ENCODE assay signal across 18 cellular contexts in the genomic region with DNA sequence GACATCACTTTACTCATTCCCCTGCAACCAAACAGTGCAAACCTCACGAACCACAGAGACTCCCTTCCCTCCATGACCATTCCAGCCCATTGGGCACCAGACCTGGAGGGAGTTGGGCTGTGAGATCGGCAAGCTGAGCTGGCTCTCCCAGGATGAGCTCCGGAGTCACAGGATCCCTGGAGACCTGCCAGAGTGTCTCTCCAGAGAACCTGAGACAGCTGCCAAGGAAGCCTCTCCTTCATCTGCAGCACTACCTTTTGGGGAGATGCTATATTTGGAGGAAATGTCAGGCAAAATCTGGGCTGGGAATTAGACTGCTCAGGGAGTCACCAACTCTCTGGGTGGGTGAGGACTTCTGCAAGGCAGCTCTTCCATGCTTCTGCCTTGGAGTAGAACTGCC.
DNase-seq lines count a peak whose midpoint lies in the region; ATAC-seq and TF ChIP-seq lines count a peak whose summit lies in the region.
"Had no signal": no experiment of that assay in that cellular context is flagged by ENCODE, and none has a peak within 500 bp of the region (broad histone marks: within the 10 kb centered on the region; RNA-seq: fewer than 3 reads in every experiment).

No MANE protein-coding gene starts in this region.

- no peak for TF ChIP-seq CTCF in right atrium auricular region (IDR thresholded peaks at IDR 0.05)
- no peak for TF ChIP-seq CTCF in nephron progenitor cell (IDR thresholded peaks at IDR 0.05)
- no peak for TF ChIP-seq CTCF in tibial nerve (IDR thresholded peaks at IDR 0.05)
- TF ChIP-seq CTCF in GM20000 (IDR thresholded peaks at IDR 0.05; ENCODE audit: extremely low read depth, missing control alignments) = no peak

- peaks cover 10% of the 10 kb centered on the region for H3K27me3 Mint-ChIP-seq in nephron progenitor cell (ENCODE audit: low read depth, poor library complexity)

- no peak for TF ChIP-seq EP300 in tibial nerve (IDR thresholded peaks at IDR 0.05)

- H3K27me3 ChIP-seq in right atrium auricular region (no peaks in the 10 kb centered on the region), tibial nerve (no peaks in the 10 kb centered on the region)
- H3K27me3 ChIP-seq: BLaER1 had no signal

- no peaks in the 10 kb centered on the region for H3K36me3 ChIP-seq in right atrium auricular region
- no peaks in the 10 kb centered on the region for H3K36me3 ChIP-seq in tibial nerve
- H3K36me3 ChIP-seq: BLaER1 had no signal

- H3K9me3 ChIP-seq in right atrium auricular region = no peaks in the 10 kb centered on the region
- H3K9me3 ChIP-seq in tibial nerve = no peaks in the 10 kb centered on the region
- H3K9me3 ChIP-seq: BLaER1 had no signal

- no peak overlapping the region for H3K4me3 ChIP-seq in right atrium auricular region
- H3K4me3 ChIP-seq in tibial nerve = no peak overlapping the region
- H3K4me3 ChIP-seq: BLaER1, GM23248 had no signal

- TF ChIP-seq POLR2A in tibial nerve (IDR thresholded peaks at IDR 0.05) = no peak

- peaks cover 14% of the 10 kb centered on the region for H3K4me1 Mint-ChIP-seq in nephron progenitor cell
- no peaks in the 10 kb centered on the region for H3K4me1 Mint-ChIP-seq in stimulated activated effector memory CD8-positive, alpha-beta T cell treated with anti-CD3 and anti-CD28 coated beads, Interleukin-12 subunit alpha, Interleukin-12 subunit beta, amount 100 ng/mL, for 72 hours
- H3K4me1 Mint-ChIP-seq: CD8-positive, alpha-beta memory T cell had no signal

- H3K4me1 ChIP-seq in right atrium auricular region (no peaks in the 10 kb centered on the region), tibial nerve (peaks cover 0 to 4% (median 0%) of the 10 kb centered on the region in 4 donors)
- H3K4me1 ChIP-seq: BLaER1 had no signal

- peak; percentile 7 for DNase-seq in NCI-H2029 (lab: John Stamatoyannopoulos, UW)
- DNase-seq in NCI-H2029 treated with DMSO at 0.1 percent for 48 hours (lab: John Stamatoyannopoulos, UW) = no peak
- no peak for DNase-seq in left ventricle myocardium superior
- DNase-seq in right atrium auricular region (ENCODE audit: low spot score) = no peak
- no peak for DNase-seq in nephron progenitor cell
- DNase-seq in stimulated activated effector memory CD8-positive, alpha-beta T cell treated with anti-CD3 and anti-CD28 coated beads, Interleukin-12 subunit alpha, Interleukin-12 subunit beta, amount 100 ng/mL, for 72 hours (ENCODE audit: low spot score in 2 of 2) = no peak
- no peak for DNase-seq in tibial nerve (ENCODE audit: low spot score in 2 of 2)
- DNase-seq in GM20000 (ENCODE audit: low spot score) = no peak
- DNase-seq: 8988T; AML-193; Calu3; CD8-positive, alpha-beta memory T cell; DMS153; DND-41; GM23248 had no signal

- H3K27ac ChIP-seq in right atrium auricular region (peak overlapping the region in 1 of 2 donors; percentile 52), tibial nerve (no peak overlapping the region)
- H3K27ac ChIP-seq: BLaER1, GM23248, HL-60 had no signal

- H3K27ac Mint-ChIP-seq in nephron progenitor cell = peak overlapping the region; percentile 13
- H3K27ac Mint-ChIP-seq in stimulated activated effector memory CD8-positive, alpha-beta T cell treated with anti-CD3 and anti-CD28 coated beads, Interleukin-12 subunit alpha, Interleukin-12 subunit beta, amount 100 ng/mL, for 72 hours = no peak overlapping the region
- H3K27ac Mint-ChIP-seq: CD8-positive, alpha-beta memory T cell had no signal

- peaks cover 8% of the 10 kb centered on the region for H3K36me3 Mint-ChIP-seq in nephron progenitor cell (ENCODE audit: low read depth)
- no peaks in the 10 kb centered on the region for H3K36me3 Mint-ChIP-seq in stimulated activated effector memory CD8-positive, alpha-beta T cell treated with anti-CD3 and anti-CD28 coated beads, Interleukin-12 subunit alpha, Interleukin-12 subunit beta, amount 100 ng/mL, for 72 hours
- H3K36me3 Mint-ChIP-seq: CD8-positive, alpha-beta memory T cell had no signal

- H3K4me3 Mint-ChIP-seq in nephron progenitor cell = no peak overlapping the region
- H3K4me3 Mint-ChIP-seq in stimulated activated effector memory CD8-positive, alpha-beta T cell treated with anti-CD3 and anti-CD28 coated beads, Interleukin-12 subunit alpha, Interleukin-12 subunit beta, amount 100 ng/mL, for 72 hours = no peak overlapping the region
- H3K4me3 Mint-ChIP-seq: CD8-positive, alpha-beta memory T cell had no signal

- 70 to 78% methylated on average over 3 of the region's 3 CpGs for WGBS in tibial nerve, 2 donors

- intact Hi-C loops in left ventricle myocardium superior (cut with micrococcal nuclease) = no loop called here

- peak; percentile 72 for ATAC-seq in left ventricle myocardium superior
- ATAC-seq in stimulated activated effector memory CD8-positive, alpha-beta T cell treated with anti-CD3 and anti-CD28 coated beads, Interleukin-12 subunit alpha, Interleukin-12 subunit beta, amount 100 ng/mL, for 72 hours = peak; percentile 8
- ATAC-seq: HCT116 had no signal

- peaks cover 11% of the 10 kb centered on the region for H3K9me3 Mint-ChIP-seq in nephron progenitor cell
- no peaks in the 10 kb centered on the region for H3K9me3 Mint-ChIP-seq in stimulated activated effector memory CD8-positive, alpha-beta T cell treated with anti-CD3 and anti-CD28 coated beads, Interleukin-12 subunit alpha, Interleukin-12 subunit beta, amount 100 ng/mL, for 72 hours
- H3K9me3 Mint-ChIP-seq: CD8-positive, alpha-beta memory T cell had no signal
